1 cellular context compared by ENCODE assay signal in the genomic region with DNA sequence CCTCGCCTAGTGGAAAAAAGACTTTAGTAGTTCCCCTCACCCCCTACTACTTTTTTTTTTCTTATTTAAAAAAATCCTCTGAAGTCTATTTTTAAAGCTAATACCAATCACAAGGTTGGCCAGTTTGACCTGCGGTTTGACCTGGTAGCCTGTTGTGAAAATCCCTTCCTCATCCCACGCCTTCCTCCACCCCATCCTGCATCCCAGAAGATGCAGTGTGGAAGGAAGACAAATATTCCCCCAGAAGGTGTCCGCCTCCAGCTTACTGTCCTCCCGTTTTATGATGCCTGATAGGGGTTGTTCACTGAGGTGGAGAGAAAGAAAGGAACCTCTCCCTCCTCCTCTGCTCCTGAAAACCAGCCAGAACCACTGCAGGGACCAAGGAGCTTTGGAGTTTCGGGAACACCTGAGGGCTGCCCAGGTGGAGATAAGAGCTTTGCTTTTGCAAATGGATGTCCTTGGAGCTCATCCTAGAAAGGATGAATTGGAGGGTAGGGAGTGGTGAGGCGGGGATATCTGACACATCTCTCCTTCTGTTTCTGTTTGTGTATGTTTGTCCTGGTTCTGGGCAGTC.
TF ChIP-seq lines count a peak whose summit lies in the region.

No MANE protein-coding gene starts in this region.

TF ChIP-seq in HepG2, 621 proteins besides CTCF, POLR2A, EP300 and RAD21:
- TF ChIP-seq RELA (CRISPR knock-in tag; IDR thresholded peaks at IDR 0.05), result no peak
- TF ChIP-seq UBTF (CRISPR knock-in tag; IDR thresholded peaks at IDR 0.05), result no peak
- no peak for TF ChIP-seq ZNF619 (CRISPR knock-in tag; IDR thresholded peaks at IDR 0.05)
- no peak for TF ChIP-seq TEAD3 (CRISPR knock-in tag; optimal IDR thresholded peaks at IDR 0.05; ENCODE audit: borderline replicate concordance)
- no peak for TF ChIP-seq HMG20A (CRISPR knock-in tag; IDR thresholded peaks at IDR 0.05; ENCODE audit: borderline replicate concordance)
- TF ChIP-seq IKZF1 (IDR thresholded peaks at IDR 0.05), result no peak
- TF ChIP-seq CENPBD1 (CRISPR knock-in tag; IDR thresholded peaks at IDR 0.05; ENCODE audit: borderline replicate concordance, low read depth), result no peak
- TF ChIP-seq ZSCAN30 (CRISPR knock-in tag; IDR thresholded peaks at IDR 0.05), result no peak
- no peak for TF ChIP-seq SAFB2 (CRISPR knock-in tag; IDR thresholded peaks at IDR 0.05; ENCODE audit: borderline replicate concordance, low read depth)
- no peak for TF ChIP-seq THAP11 (CRISPR knock-in tag; IDR thresholded peaks at IDR 0.05)
- no peak for TF ChIP-seq ZNF678 (CRISPR knock-in tag; IDR thresholded peaks at IDR 0.05)
- no peak for TF ChIP-seq FOXP1 (IDR thresholded peaks at IDR 0.05)
- TF ChIP-seq FOXP1 (CRISPR knock-in tag; IDR thresholded peaks at IDR 0.05), result no peak
- TF ChIP-seq REXO4 (CRISPR knock-in tag; IDR thresholded peaks at IDR 0.05; ENCODE audit: borderline replicate concordance), result no peak
- TF ChIP-seq RCOR2 (CRISPR knock-in tag; IDR thresholded peaks at IDR 0.05), result no peak
- TF ChIP-seq, protein P1, sequence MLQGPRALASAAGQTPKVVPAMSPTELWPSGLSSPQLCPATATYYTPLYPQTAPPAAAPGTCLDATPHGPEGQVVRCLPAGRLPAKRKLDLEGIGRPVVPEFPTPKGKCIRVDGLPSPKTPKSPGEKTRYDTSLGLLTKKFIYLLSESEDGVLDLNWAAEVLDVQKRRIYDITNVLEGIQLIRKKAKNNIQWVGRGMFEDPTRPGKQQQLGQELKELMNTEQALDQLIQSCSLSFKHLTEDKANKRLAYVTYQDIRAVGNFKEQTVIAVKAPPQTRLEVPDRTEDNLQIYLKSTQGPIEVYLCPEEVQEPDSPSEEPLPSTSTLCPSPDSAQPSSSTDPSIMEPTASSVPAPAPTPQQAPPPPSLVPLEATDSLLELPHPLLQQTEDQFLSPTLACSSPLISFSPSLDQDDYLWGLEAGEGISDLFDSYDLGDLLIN (CRISPR knock-in tag; IDR thresholded peaks at IDR 0.05; ENCODE audit: borderline replicate concordance), result no peak
- no peak for TF ChIP-seq DPF2 (CRISPR knock-in tag; IDR thresholded peaks at IDR 0.05; ENCODE audit: borderline replicate concordance, low read depth)
- TF ChIP-seq FLYWCH1 (CRISPR knock-in tag; IDR thresholded peaks at IDR 0.05), result no peak
